1 cellular context compared by ENCODE assay signal in the genomic region with DNA sequence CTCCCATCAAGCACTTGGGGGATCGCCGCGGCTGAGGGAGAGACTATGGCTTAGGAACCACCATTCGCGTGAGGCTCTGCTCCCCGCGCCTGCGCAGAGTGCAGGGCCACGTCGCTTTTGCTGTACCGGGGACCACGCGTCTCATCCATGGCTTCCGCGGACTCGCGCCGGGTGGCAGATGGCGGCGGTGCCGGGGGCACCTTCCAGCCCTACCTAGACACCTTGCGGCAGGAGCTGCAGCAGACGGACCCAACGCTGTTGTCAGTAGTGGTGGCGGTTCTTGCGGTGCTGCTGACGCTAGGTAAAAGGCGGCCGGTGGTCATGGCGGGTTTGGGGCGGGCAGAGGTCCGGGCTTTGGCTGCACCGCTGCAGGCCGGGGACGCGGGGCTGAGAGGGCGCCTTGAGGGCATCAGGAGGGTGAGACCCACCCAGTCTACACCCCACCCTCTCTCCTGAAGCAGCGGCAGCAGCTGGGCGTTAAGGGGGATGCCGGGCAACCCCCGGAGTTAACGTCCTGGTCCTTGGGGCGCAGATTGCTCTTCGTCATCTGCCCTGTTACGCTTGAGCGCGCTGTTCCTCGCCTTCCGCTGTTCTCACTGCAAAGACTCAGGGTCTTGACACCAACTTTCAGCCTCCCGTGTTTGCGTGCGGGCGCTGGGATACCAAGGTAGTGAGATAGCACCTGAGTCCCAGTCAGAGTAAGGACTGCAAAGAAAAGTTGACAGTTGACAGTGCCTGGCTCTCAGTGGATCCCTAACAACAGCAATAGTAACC.
TF ChIP-seq lines count a peak whose summit lies in the region.

A gene with protein sequence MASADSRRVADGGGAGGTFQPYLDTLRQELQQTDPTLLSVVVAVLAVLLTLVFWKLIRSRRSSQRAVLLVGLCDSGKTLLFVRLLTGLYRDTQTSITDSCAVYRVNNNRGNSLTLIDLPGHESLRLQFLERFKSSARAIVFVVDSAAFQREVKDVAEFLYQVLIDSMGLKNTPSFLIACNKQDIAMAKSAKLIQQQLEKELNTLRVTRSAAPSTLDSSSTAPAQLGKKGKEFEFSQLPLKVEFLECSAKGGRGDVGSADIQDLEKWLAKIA (plus strand): TSS at position 114 of the 774 bp plus-strand sequence. CDS start 34 bp downstream, at position 148.

TF ChIP-seq in GM12878, 131 proteins besides CTCF, POLR2A, EP300 and RAD21 (continued from another document and continues in another):
- TF ChIP-seq, protein P1, sequence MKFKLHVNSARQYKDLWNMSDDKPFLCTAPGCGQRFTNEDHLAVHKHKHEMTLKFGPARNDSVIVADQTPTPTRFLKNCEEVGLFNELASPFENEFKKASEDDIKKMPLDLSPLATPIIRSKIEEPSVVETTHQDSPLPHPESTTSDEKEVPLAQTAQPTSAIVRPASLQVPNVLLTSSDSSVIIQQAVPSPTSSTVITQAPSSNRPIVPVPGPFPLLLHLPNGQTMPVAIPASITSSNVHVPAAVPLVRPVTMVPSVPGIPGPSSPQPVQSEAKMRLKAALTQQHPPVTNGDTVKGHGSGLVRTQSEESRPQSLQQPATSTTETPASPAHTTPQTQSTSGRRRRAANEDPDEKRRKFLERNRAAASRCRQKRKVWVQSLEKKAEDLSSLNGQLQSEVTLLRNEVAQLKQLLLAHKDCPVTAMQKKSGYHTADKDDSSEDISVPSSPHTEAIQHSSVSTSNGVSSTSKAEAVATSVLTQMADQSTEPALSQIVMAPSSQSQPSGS (IDR thresholded peaks at IDR 0.05; ENCODE audit: low read length): no peak
- TF ChIP-seq POLR2AphosphoS2 (IDR thresholded peaks at IDR 0.05; ENCODE audit: low read depth, low read length): peak; percentile 58; the same call in 1 of the 2 replicates
- TF ChIP-seq, protein P2, sequence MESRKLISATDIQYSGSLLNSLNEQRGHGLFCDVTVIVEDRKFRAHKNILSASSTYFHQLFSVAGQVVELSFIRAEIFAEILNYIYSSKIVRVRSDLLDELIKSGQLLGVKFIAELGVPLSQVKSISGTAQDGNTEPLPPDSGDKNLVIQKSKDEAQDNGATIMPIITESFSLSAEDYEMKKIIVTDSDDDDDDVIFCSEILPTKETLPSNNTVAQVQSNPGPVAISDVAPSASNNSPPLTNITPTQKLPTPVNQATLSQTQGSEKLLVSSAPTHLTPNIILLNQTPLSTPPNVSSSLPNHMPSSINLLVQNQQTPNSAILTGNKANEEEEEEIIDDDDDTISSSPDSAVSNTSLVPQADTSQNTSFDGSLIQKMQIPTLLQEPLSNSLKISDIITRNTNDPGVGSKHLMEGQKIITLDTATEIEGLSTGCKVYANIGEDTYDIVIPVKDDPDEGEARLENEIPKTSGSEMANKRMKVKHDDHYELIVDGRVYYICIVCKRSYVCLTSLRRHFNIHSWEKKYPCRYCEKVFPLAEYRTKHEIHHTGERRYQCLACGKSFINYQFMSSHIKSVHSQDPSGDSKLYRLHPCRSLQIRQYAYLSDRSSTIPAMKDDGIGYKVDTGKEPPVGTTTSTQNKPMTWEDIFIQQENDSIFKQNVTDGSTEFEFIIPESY (IDR thresholded peaks at IDR 0.05): no peak
- peak; percentile 59 for TF ChIP-seq HDAC6 (IDR thresholded peaks at IDR 0.05; ENCODE audit: unreplicated experiment)
- no peak for TF ChIP-seq RBBP5 (conservative IDR thresholded peaks at IDR 0.05)
- TF ChIP-seq, protein P3, sequence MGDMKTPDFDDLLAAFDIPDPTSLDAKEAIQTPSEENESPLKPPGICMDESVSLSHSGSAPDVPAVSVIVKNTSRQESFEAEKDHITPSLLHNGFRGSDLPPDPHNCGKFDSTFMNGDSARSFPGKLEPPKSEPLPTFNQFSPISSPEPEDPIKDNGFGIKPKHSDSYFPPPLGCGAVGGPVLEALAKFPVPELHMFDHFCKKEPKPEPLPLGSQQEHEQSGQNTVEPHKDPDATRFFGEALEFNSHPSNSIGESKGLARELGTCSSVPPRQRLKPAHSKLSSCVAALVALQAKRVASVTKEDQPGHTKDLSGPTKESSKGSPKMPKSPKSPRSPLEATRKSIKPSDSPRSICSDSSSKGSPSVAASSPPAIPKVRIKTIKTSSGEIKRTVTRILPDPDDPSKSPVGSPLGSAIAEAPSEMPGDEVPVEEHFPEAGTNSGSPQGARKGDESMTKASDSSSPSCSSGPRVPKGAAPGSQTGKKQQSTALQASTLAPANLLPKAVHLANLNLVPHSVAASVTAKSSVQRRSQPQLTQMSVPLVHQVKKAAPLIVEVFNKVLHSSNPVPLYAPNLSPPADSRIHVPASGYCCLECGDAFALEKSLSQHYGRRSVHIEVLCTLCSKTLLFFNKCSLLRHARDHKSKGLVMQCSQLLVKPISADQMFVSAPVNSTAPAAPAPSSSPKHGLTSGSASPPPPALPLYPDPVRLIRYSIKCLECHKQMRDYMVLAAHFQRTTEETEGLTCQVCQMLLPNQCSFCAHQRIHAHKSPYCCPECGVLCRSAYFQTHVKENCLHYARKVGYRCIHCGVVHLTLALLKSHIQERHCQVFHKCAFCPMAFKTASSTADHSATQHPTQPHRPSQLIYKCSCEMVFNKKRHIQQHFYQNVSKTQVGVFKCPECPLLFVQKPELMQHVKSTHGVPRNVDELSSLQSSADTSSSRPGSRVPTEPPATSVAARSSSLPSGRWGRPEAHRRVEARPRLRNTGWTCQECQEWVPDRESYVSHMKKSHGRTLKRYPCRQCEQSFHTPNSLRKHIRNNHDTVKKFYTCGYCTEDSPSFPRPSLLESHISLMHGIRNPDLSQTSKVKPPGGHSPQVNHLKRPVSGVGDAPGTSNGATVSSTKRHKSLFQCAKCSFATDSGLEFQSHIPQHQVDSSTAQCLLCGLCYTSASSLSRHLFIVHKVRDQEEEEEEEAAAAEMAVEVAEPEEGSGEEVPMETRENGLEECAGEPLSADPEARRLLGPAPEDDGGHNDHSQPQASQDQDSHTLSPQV (IDR thresholded peaks at IDR 0.05): no peak
- no peak for TF ChIP-seq NFIC (IDR thresholded peaks at IDR 0.05; ENCODE audit: low read depth, low read length)
- TF ChIP-seq EED (IDR thresholded peaks at IDR 0.05; ENCODE audit: low read depth): no peak
- no peak for TF ChIP-seq BCL11A (IDR thresholded peaks at IDR 0.05; ENCODE audit: low read depth, low read length)
- TF ChIP-seq, protein P4, sequence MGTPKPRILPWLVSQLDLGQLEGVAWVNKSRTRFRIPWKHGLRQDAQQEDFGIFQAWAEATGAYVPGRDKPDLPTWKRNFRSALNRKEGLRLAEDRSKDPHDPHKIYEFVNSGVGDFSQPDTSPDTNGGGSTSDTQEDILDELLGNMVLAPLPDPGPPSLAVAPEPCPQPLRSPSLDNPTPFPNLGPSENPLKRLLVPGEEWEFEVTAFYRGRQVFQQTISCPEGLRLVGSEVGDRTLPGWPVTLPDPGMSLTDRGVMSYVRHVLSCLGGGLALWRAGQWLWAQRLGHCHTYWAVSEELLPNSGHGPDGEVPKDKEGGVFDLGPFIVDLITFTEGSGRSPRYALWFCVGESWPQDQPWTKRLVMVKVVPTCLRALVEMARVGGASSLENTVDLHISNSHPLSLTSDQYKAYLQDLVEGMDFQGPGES (IDR thresholded peaks at IDR 0.05): no peak
- TF ChIP-seq, protein P5, sequence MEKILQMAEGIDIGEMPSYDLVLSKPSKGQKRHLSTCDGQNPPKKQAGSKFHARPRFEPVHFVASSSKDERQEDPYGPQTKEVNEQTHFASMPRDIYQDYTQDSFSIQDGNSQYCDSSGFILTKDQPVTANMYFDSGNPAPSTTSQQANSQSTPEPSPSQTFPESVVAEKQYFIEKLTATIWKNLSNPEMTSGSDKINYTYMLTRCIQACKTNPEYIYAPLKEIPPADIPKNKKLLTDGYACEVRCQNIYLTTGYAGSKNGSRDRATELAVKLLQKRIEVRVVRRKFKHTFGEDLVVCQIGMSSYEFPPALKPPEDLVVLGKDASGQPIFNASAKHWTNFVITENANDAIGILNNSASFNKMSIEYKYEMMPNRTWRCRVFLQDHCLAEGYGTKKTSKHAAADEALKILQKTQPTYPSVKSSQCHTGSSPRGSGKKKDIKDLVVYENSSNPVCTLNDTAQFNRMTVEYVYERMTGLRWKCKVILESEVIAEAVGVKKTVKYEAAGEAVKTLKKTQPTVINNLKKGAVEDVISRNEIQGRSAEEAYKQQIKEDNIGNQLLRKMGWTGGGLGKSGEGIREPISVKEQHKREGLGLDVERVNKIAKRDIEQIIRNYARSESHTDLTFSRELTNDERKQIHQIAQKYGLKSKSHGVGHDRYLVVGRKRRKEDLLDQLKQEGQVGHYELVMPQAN (conservative IDR thresholded peaks at IDR 0.05): peak; percentile 91
- TF ChIP-seq CBFB (IDR thresholded peaks at IDR 0.05; ENCODE audit: low read depth): 0 out of 2 replicates have a peak, but pooled peaks have one; percentile 7
- peak; percentile 82 for TF ChIP-seq CHD2 (IDR thresholded peaks at IDR 0.05; ENCODE audit: borderline replicate concordance, low read depth, low read length)
- TF ChIP-seq BACH1 (IDR thresholded peaks at IDR 0.05; ENCODE audit: borderline replicate concordance): no peak
- no peak for TF ChIP-seq ZNF24 (IDR thresholded peaks at IDR 0.05)
- no peak for TF ChIP-seq ZNF207 (IDR thresholded peaks at IDR 0.05; ENCODE audit: borderline replicate concordance)
- no peak for TF ChIP-seq KAT2A (conservative IDR thresholded peaks at IDR 0.05; ENCODE audit: control insufficient read depth, low read depth, low read length)
- no peak for TF ChIP-seq KDM1A (IDR thresholded peaks at IDR 0.05; ENCODE audit: borderline replicate concordance)
- no peak for TF ChIP-seq WRNIP1 (IDR thresholded peaks at IDR 0.05; ENCODE audit: borderline replicate concordance, low read depth, low read length)
- peak; percentile 93 for TF ChIP-seq POLR2AphosphoS5 (IDR thresholded peaks at IDR 0.05; ENCODE audit: low read length)
- peak; percentile 98 for TF ChIP-seq MXI1 (IDR thresholded peaks at IDR 0.05; ENCODE audit: low read depth, low read length)
- TF ChIP-seq RFX5 (IDR thresholded peaks at IDR 0.05; ENCODE audit: low read depth, low read length): no peak
- TF ChIP-seq CHD4 (IDR thresholded peaks at IDR 0.05): no peak
- TF ChIP-seq YY1 (IDR thresholded peaks at IDR 0.05; ENCODE audit: low read depth, low read length): peak; percentile 94
- TF ChIP-seq BRCA1 (IDR thresholded peaks at IDR 0.05; ENCODE audit: low read depth, low read length): no peak
- TF ChIP-seq ESRRA (IDR thresholded peaks at IDR 0.05; ENCODE audit: low read length): no peak
- TF ChIP-seq, protein P6, sequence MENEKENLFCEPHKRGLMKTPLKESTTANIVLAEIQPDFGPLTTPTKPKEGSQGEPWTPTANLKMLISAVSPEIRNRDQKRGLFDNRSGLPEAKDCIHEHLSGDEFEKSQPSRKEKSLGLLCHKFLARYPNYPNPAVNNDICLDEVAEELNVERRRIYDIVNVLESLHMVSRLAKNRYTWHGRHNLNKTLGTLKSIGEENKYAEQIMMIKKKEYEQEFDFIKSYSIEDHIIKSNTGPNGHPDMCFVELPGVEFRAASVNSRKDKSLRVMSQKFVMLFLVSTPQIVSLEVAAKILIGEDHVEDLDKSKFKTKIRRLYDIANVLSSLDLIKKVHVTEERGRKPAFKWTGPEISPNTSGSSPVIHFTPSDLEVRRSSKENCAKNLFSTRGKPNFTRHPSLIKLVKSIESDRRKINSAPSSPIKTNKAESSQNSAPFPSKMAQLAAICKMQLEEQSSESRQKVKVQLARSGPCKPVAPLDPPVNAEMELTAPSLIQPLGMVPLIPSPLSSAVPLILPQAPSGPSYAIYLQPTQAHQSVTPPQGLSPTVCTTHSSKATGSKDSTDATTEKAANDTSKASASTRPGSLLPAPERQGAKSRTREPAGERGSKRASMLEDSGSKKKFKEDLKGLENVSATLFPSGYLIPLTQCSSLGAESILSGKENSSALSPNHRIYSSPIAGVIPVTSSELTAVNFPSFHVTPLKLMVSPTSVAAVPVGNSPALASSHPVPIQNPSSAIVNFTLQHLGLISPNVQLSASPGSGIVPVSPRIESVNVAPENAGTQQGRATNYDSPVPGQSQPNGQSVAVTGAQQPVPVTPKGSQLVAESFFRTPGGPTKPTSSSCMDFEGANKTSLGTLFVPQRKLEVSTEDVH (IDR thresholded peaks at IDR 0.05; ENCODE audit: low read depth, partially characterized antibody): no peak
- no peak for TF ChIP-seq ZNF622 (IDR thresholded peaks at IDR 0.05)
- no peak for TF ChIP-seq IRF4 (IDR thresholded peaks at IDR 0.05; ENCODE audit: low read depth, low read length)
- TF ChIP-seq, protein P7, sequence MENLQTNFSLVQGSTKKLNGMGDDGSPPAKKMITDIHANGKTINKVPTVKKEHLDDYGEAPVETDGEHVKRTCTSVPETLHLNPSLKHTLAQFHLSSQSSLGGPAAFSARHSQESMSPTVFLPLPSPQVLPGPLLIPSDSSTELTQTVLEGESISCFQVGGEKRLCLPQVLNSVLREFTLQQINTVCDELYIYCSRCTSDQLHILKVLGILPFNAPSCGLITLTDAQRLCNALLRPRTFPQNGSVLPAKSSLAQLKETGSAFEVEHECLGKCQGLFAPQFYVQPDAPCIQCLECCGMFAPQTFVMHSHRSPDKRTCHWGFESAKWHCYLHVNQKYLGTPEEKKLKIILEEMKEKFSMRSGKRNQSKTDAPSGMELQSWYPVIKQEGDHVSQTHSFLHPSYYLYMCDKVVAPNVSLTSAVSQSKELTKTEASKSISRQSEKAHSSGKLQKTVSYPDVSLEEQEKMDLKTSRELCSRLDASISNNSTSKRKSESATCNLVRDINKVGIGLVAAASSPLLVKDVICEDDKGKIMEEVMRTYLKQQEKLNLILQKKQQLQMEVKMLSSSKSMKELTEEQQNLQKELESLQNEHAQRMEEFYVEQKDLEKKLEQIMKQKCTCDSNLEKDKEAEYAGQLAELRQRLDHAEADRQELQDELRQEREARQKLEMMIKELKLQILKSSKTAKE (IDR thresholded peaks at IDR 0.05; ENCODE audit: low read depth, poor library complexity, severe bottlenecking): no peak
- peak; percentile 83 for TF ChIP-seq PAX5 (IDR thresholded peaks at IDR 0.05; ENCODE audit: borderline replicate concordance, low read depth, low read length)
- TF ChIP-seq MYC (IDR thresholded peaks at IDR 0.05; ENCODE audit: insufficient read depth, insufficient read length, insufficient replicate concordance, low read length, severe bottlenecking): peak; percentile 92
- no peak for TF ChIP-seq FOXK2 (IDR thresholded peaks at IDR 0.05)
- TF ChIP-seq, protein P8, sequence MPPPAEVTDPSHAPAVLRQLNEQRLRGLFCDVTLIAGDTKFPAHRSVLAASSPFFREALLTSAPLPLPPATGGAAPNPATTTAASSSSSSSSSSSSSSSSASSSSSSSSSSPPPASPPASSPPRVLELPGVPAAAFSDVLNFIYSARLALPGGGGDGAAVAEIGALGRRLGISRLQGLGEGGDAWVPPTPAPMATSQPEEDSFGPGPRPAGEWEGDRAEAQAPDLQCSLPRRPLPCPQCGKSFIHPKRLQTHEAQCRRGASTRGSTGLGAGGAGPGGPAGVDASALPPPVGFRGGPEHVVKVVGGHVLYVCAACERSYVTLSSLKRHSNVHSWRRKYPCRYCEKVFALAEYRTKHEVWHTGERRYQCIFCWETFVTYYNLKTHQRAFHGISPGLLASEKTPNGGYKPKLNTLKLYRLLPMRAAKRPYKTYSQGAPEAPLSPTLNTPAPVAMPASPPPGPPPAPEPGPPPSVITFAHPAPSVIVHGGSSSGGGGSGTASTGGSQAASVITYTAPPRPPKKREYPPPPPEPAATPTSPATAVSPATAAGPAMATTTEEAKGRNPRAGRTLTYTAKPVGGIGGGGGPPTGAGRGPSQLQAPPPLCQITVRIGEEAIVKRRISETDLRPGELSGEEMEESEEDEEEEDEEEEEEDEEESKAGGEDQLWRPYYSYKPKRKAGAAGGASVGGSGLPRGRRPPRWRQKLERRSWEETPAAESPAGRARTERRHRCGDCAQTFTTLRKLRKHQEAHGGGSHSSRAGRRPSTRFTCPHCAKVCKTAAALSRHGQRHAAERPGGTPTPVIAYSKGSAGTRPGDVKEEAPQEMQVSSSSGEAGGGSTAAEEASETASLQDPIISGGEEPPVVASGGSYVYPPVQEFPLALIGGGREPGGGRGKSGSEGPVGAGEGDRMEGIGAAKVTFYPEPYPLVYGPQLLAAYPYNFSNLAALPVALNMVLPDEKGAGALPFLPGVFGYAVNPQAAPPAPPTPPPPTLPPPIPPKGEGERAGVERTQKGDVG (CRISPR knock-in tag; IDR thresholded peaks at IDR 0.05): no peak
